17 cellular contexts compared by ENCODE assay signal in genomic region chr20:63236116-63236837, GRCh38. TPM values are rescaled to one million over a fixed set of nuclear protein-coding genes. Genes with fewer than 3 reads are reported as not detected.
"Had no signal": no experiment of that assay in that cellular context is flagged by ENCODE, and none has a peak within 500 bp of the region (broad histone marks: within the 10 kb centered on the region; RNA-seq: fewer than 3 reads in every experiment).

No MANE protein-coding gene starts in this region.

- H3K27ac ChIP-seq: dorsolateral prefrontal cortex had no signal

- H3K4me1 Mint-ChIP-seq: nephron had no signal

- H3K4me3 ChIP-seq: dorsolateral prefrontal cortex had no signal

- DNase-seq: activated CD4-positive, CD25-positive, alpha-beta regulatory T cell treated with anti-CD3 and anti-CD28 coated beads, Interleukin-2, amount 50 U/mL, for 72 hours; activated naive CD4-positive, alpha-beta T cell treated with anti-CD3 and anti-CD28 coated beads, Interleukin-2, amount 50 U/mL, for 16 hours; activated T-cell treated with anti-CD3 and anti-CD28 coated beads, Interleukin-2, amount 50 U/mL, for 24 hours; dorsolateral prefrontal cortex; mesendoderm; stimulated activated CD4-positive, alpha-beta T cell treated with anti-CD3 and anti-CD28 coated beads, Interleukin-2, amount 100 ng/mL, for 48 hours; stimulated activated naive B cell treated with anti-CD40 and anti-IgM and Interleukin-4, amounts not matched to agents 10 μg/mL and 1 μg/mL and 100 μg/mL, for 72 hours; T-helper 1 cell had no signal

- H3K36me3 Mint-ChIP-seq: stimulated activated naive B cell treated with anti-CD40 and anti-IgM and Interleukin-4, amounts not matched to agents 10 μg/mL and 1 μg/mL and 100 μg/mL, for 72 hours; type B pancreatic cell had no signal

- H3K4me3 Mint-ChIP-seq: activated T-cell treated with anti-CD3 and anti-CD28 coated beads, Interleukin-2, amount 50 U/mL, for 24 hours; nephron; type B pancreatic cell had no signal

- H3K27ac Mint-ChIP-seq: activated T-cell treated with anti-CD3 and anti-CD28 coated beads, Interleukin-2, amount 50 U/mL, for 24 hours; type B pancreatic cell had no signal

- H3K9me3 Mint-ChIP-seq: activated T-cell treated with anti-CD3 and anti-CD28 coated beads, Interleukin-2, amount 50 U/mL, for 24 hours; nephron; stimulated activated naive B cell treated with anti-CD40 and anti-IgM and Interleukin-4, amounts not matched to agents 10 μg/mL and 1 μg/mL and 100 μg/mL, for 72 hours; type B pancreatic cell had no signal

RNA-seq across cellular contexts. Expression of gene BIRC7, which starts 0.6 kb away (rescaled TPM):
- total RNA-seq: esophagus mucosa, pulmonary artery endothelial cell had no signal
- polyA plus RNA-seq: adipose tissue, liver had no signal

RNA-seq across cellular contexts. Expression of gene NKAIN4, which starts 18.0 kb away (rescaled TPM):
- total RNA-seq: cardiac septum, esophagus mucosa, osteoblast, pulmonary artery endothelial cell had no signal
- polyA plus RNA-seq: liver had no signal

RNA-seq across cellular contexts. Expression of gene COL20A1, which starts 56.7 kb away (rescaled TPM):
- total RNA-seq: esophagus mucosa, kidney epithelial cell, liver, osteoblast, pulmonary artery endothelial cell had no signal
- polyA plus RNA-seq: adipose tissue, liver had no signal
